In the genomic region with DNA sequence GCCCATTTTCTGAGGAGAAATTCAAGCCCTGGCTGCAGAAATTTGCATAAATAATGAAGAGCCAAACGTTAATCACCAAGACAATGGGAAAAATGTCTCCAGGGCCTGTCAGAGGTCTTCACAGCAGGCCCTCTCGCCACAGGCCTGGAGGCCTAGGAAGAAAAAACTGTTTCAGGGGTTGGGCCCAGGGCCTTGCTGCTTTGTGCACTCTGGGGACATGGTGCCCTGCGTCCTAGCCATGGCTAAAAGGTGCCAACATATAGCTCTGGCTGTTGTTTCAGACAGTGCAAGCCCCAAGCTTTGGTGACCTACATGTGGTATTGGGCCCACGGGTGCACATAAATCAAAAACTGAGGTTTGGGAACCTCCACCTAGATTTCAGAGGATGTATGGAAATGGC, we compare ENCODE assay signal across 15 cellular contexts. TPM values are rescaled to one million over a fixed set of nuclear protein-coding genes. Genes with fewer than 3 reads are reported as not detected.
DNase-seq lines count a peak whose midpoint lies in the region; ATAC-seq and TF ChIP-seq lines count a peak whose summit lies in the region.
"Had no signal": no experiment of that assay in that cellular context is flagged by ENCODE, and none has a peak within 500 bp of the region (broad histone marks: within the 10 kb centered on the region; RNA-seq: fewer than 3 reads in every experiment).

No MANE protein-coding gene starts in this region.

- no peaks in the 10 kb centered on the region for H3K4me1 ChIP-seq in HEK293 (ENCODE audit: control insufficient read depth, insufficient read depth, low read length)
- H3K4me1 ChIP-seq: HAP-1 had no signal

- no peaks in the 10 kb centered on the region for H3K27me3 Mint-ChIP-seq in central memory CD8-positive, alpha-beta T cell
- H3K27me3 Mint-ChIP-seq in osteocyte (ENCODE audit: unreplicated experiment) = no peaks in the 10 kb centered on the region
- H3K27me3 Mint-ChIP-seq: CD4-positive, alpha-beta memory T cell had no signal

- no peak for ATAC-seq in central memory CD8-positive, alpha-beta T cell (replicated peaks; ENCODE audit: extremely low read depth, poor library complexity, severe bottlenecking)
- no peak for ATAC-seq in HG02885 (IDR thresholded peaks at IDR 0.05; ENCODE audit: poor library complexity, unreplicated experiment)
- ATAC-seq: GM12878 had no signal

- peaks cover 44% of the 10 kb centered on the region for H3K4me1 Mint-ChIP-seq in central memory CD8-positive, alpha-beta T cell
- peaks cover 2% of the 10 kb centered on the region for H3K4me1 Mint-ChIP-seq in osteocyte (ENCODE audit: unreplicated experiment)

- POLR2A ChIA-PET in HEK293 (lab: Yijun Ruan, JAX) = no interaction called here

- no peak overlapping the region for H3K4me3 ChIP-seq in HEK293 (ENCODE audit: low read depth, low read length)
- H3K4me3 ChIP-seq: GM12878, GM23248, HAP-1 had no signal

- CTCF ChIA-PET in HEK293 (lab: Yijun Ruan, JAX) = no interaction called here

- peaks cover 20 to 66% of the 10 kb centered on the region in 2 experiments for H3K36me3 ChIP-seq in HEK293 (ENCODE audit: control insufficient read depth in 2 of 2, insufficient read depth in 1 of 2, low read length in 2 of 2)

- no peak for TF ChIP-seq CTCF in HEK293 (tag by site-specific recombination; IDR thresholded peaks at IDR 0.05)
- no peak for TF ChIP-seq CTCF in osteocyte (IDR thresholded peaks at IDR 0.05)
- TF ChIP-seq CTCF in GM10266 (IDR thresholded peaks at IDR 0.05; ENCODE audit: control insufficient read depth, insufficient read depth, low read depth, missing control alignments) = no peak

- H3K27ac Mint-ChIP-seq in central memory CD8-positive, alpha-beta T cell (ENCODE audit: low read depth) = peak overlapping the region; percentile 18
- H3K27ac Mint-ChIP-seq in osteocyte (ENCODE audit: unreplicated experiment) = no peak overlapping the region

- H3K9me3 Mint-ChIP-seq in central memory CD8-positive, alpha-beta T cell = no peaks in the 10 kb centered on the region
- H3K9me3 Mint-ChIP-seq in osteocyte (ENCODE audit: unreplicated experiment) = no peaks in the 10 kb centered on the region

- no peaks in the 10 kb centered on the region for H3K9me3 ChIP-seq in HEK293 (ENCODE audit: control insufficient read depth, insufficient read depth, low read depth, low read length)
- H3K9me3 ChIP-seq: HAP-1 had no signal

- no peak for DNase-seq in central memory CD8-positive, alpha-beta T cell (ENCODE audit: low spot score in 2 of 2)
- peak; percentile 38 for DNase-seq in osteocyte (ENCODE audit: extremely low spot score, unreplicated experiment)
- no peak for DNase-seq in GM10266 (ENCODE audit: extremely low spot score)
- DNase-seq in NCI-H187 treated with DMSO at 0.1 percent for 48 hours (lab: John Stamatoyannopoulos, UW) = no peak
- DNase-seq: C1 segment of cervical spinal cord; Calu3; CD4-positive, alpha-beta memory T cell; COR-L47; DMS53; DMS79 treated with DMSO at 0.1 percent for 48 hours; GM23248 had no signal

- no peak overlapping the region for H3K27ac ChIP-seq in HEK293 (ENCODE audit: extremely low read depth, low read depth, low read length)
- H3K27ac ChIP-seq: GM23248 had no signal

- no peak overlapping the region for H3K4me3 Mint-ChIP-seq in central memory CD8-positive, alpha-beta T cell
- H3K4me3 Mint-ChIP-seq in osteocyte (ENCODE audit: unreplicated experiment) = no peak overlapping the region
- H3K4me3 Mint-ChIP-seq: CD4-positive, alpha-beta memory T cell had no signal

- peaks cover 40% of the 10 kb centered on the region for H3K36me3 Mint-ChIP-seq in central memory CD8-positive, alpha-beta T cell (ENCODE audit: insufficient read depth)
- H3K36me3 Mint-ChIP-seq in osteocyte (ENCODE audit: unreplicated experiment) = peaks cover 48% of the 10 kb centered on the region

TF ChIP-seq in HEK293, 187 proteins besides CTCF, POLR2A, EP300 and RAD21:
- peak; percentile 26; the same call in 1 of the 2 replicates for TF ChIP-seq ZNF585B (tag by site-specific recombination; IDR thresholded peaks at IDR 0.05)
- no peak for TF ChIP-seq ZNF138 (tag by site-specific recombination; IDR thresholded peaks at IDR 0.05; ENCODE audit: borderline replicate concordance)

RNA-seq across cellular contexts. Expression of gene HPS1, which starts 8.0 kb away (rescaled TPM):
- total RNA-seq in osteocyte = 61.9 and 67.1 TPM in 2 replicates

RNA-seq across cellular contexts. Expression of gene PYROXD2, which starts 23.7 kb away (rescaled TPM):
- 4.6 and 4.8 TPM in 2 replicates for total RNA-seq in osteocyte
